ENCODE assay signal across 5 cellular contexts in genomic region chr2:50711714-50712113, GRCh38.
"Had no signal": no experiment of that assay in that cellular context is flagged by ENCODE, and none has a peak within 500 bp of the region (broad histone marks: within the 10 kb centered on the region; RNA-seq: fewer than 3 reads in every experiment).

No MANE protein-coding gene starts in this region.

- DNase-seq: IMR-90, KG1 had no signal

- H3K4me3 ChIP-seq: K562 had no signal

- H3K27ac ChIP-seq: HL-60, KMS-11 had no signal
